27 cellular contexts compared by ENCODE assay signal in the genomic region with DNA sequence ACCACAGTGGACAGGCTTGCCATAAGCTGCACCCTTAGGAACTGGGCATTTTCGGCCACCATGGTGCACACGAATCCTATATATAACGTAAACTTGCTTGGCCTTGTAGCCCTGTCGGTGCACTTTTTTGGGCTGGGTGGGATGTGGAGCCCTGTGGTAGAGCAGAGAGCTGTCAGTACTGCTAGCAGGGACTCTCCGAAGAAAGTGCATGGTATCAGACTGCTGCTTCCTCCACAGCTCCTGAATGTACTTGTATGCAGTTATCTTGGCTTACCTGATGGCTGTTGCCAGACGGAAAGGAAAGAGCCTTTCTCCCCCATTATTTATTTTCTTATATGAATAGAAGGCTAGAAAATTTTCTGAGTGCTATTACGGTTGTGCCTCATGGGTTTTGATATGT.
"Had no signal": no experiment of that assay in that cellular context is flagged by ENCODE, and none has a peak within 500 bp of the region (broad histone marks: within the 10 kb centered on the region; RNA-seq: fewer than 3 reads in every experiment).

No MANE protein-coding gene starts in this region.

- H3K4me2 ChIP-seq: KMS-11, SK-N-SH had no signal

- H3K4me3 ChIP-seq: adrenal gland, SJCRH30 had no signal

- ATAC-seq: activated naive CD4-positive, alpha-beta T cell treated with anti-CD3 and anti-CD28 coated beads, Interleukin-2, amount 50 U/mL, for 72 hours; activated T-cell treated with anti-CD3 and anti-CD28 coated beads, Interleukin-2, amount 50 U/mL, for 4 hours; Panc1 had no signal

- H3K27me3 ChIP-seq: adrenal gland, SJCRH30 had no signal

- H3K36me3 ChIP-seq: adrenal gland, SJCRH30 had no signal

- H3K9me3 ChIP-seq: adrenal gland, SJCRH30, SK-N-SH had no signal

- H3K4me1 ChIP-seq: adrenal gland, SJCRH30 had no signal

- H3K27ac ChIP-seq: adrenal gland, KMS-11, SJCRH30 had no signal

- DNase-seq: activated CD4-positive, alpha-beta memory T cell treated with anti-CD3 and anti-CD28 coated beads for 36 hours; activated CD4-positive, alpha-beta T cell treated with anti-CD3 and anti-CD28 coated beads for 4 hours; activated CD4-positive, alpha-beta T cell treated with anti-CD3 and anti-CD28 coated beads, Interleukin-2, amount 50 U/mL, for 1 hour; activated CD4-positive, CD25-positive, alpha-beta regulatory T cell treated with anti-CD3 and anti-CD28 coated beads, Interleukin-2, amount 50 U/mL, for 72 hours; activated CD8-positive, alpha-beta memory T cell treated with anti-CD3 and anti-CD28 coated beads, Interleukin-2, amount 50 U/mL, for 4 hours; activated gamma-delta T cell treated with Interleukin-2 at 50 U/mL for 16 hours; activated naive CD4-positive, alpha-beta T cell treated with anti-CD3 and anti-CD28 coated beads for 36 hours; activated T-cell treated with anti-CD3 and anti-CD28 coated beads for 4 hours; activated T-cell treated with anti-CD3 and anti-CD28 coated beads, Interleukin-2, amount 50 U/mL, for 4 hours; adrenal gland; anterior cingulate cortex; caudate nucleus; cerebellar nuclear complex; MM.1S; MV-4-11; NCI-H1092; NCI-H1436 treated with DMSO at 0.1 percent for 48 hours; NCI-H1694 treated with DMSO at 0.1 percent for 48 hours; NCI-H2029; NCI-H345; NCI-H524 treated with DMSO at 0.1 percent for 48 hours; SHP77; SJCRH30; SK-N-SH had no signal

- H3K9ac ChIP-seq: KMS-11, SK-N-SH had no signal
